ENCODE assay signal across 9 cellular contexts in genomic region chr19:55173717-55174409, GRCh38. TPM values are rescaled to one million over a fixed set of nuclear protein-coding genes. Genes with fewer than 3 reads are reported as not detected.
DNase-seq lines count a peak whose midpoint lies in the region; ATAC-seq lines count a peak whose summit lies in the region.
"Had no signal": no experiment of that assay in that cellular context is flagged by ENCODE, and none has a peak within 500 bp of the region (broad histone marks: within the 10 kb centered on the region; RNA-seq: fewer than 3 reads in every experiment).

No MANE protein-coding gene starts in this region.

- H3K27ac Mint-ChIP-seq in activated naive CD8-positive, alpha-beta T cell treated with anti-CD3 and anti-CD28 coated beads for 36 hours = no peak overlapping the region

- peak; percentile 71 for DNase-seq in activated effector memory CD4-positive, alpha-beta T cell treated with anti-CD3 and anti-CD28 coated beads, Interleukin-2, amount 50 U/mL, for 16 hours
- no peak for DNase-seq in activated effector memory CD4-positive, alpha-beta T cell treated with Interleukin-2 at 50 U/mL for 16 hours
- peak; percentile 91 for DNase-seq in NCI-H82 (lab: John Stamatoyannopoulos, UW)
- peak; percentile 31 for DNase-seq in activated naive CD8-positive, alpha-beta T cell treated with anti-CD3 and anti-CD28 coated beads for 36 hours
- DNase-seq in cardiac septum (ENCODE audit: low spot score) = peak; percentile 84
- DNase-seq in renal cortical epithelial cell (ENCODE audit: low read depth) = peak; percentile 16
- DNase-seq in OCI-M2 (lab: John Stamatoyannopoulos, UW; ENCODE audit: unreplicated experiment) = no peak

- no peaks in the 10 kb centered on the region for H3K36me3 Mint-ChIP-seq in activated naive CD8-positive, alpha-beta T cell treated with anti-CD3 and anti-CD28 coated beads for 36 hours

- H3K27me3 Mint-ChIP-seq in activated naive CD8-positive, alpha-beta T cell treated with anti-CD3 and anti-CD28 coated beads for 36 hours = peaks cover 98% of the 10 kb centered on the region

- peaks cover 3% of the 10 kb centered on the region for H3K4me1 Mint-ChIP-seq in activated naive CD8-positive, alpha-beta T cell treated with anti-CD3 and anti-CD28 coated beads for 36 hours

- ATAC-seq in GM18858 (IDR thresholded peaks at IDR 0.05; ENCODE audit: unreplicated experiment) = no peak

- H3K9me3 Mint-ChIP-seq in activated naive CD8-positive, alpha-beta T cell treated with anti-CD3 and anti-CD28 coated beads for 36 hours = peaks cover 2% of the 10 kb centered on the region

- peak overlapping the region; percentile 59 for H3K4me3 Mint-ChIP-seq in activated naive CD8-positive, alpha-beta T cell treated with anti-CD3 and anti-CD28 coated beads for 36 hours

- intact Hi-C loops in cardiac septum (cut with DNase I) = no loop called here

RNA-seq across cellular contexts. Expression of gene SYT5, which starts 6.2 kb away (rescaled TPM):
- total RNA-seq in activated naive CD8-positive, alpha-beta T cell treated with anti-CD3 and anti-CD28 coated beads for 36 hours = not detected
- 0.30 TPM for total RNA-seq in cardiac septum
- 1.0 TPM in 1 of 2 replicates, not detected in the other for total RNA-seq in renal cortical epithelial cell

RNA-seq across cellular contexts. Expression of gene DNAAF3, which starts 7.5 kb away (rescaled TPM):
- not detected for total RNA-seq in activated naive CD8-positive, alpha-beta T cell treated with anti-CD3 and anti-CD28 coated beads for 36 hours
- total RNA-seq in cardiac septum (3.4 TPM), renal cortical epithelial cell (2.8 and 2.9 TPM in 2 replicates)

RNA-seq across cellular contexts. Expression of gene TNNI3, which starts 16.3 kb away (rescaled TPM):
- total RNA-seq in activated naive CD8-positive, alpha-beta T cell treated with anti-CD3 and anti-CD28 coated beads for 36 hours = under 1 TPM in 1 of 2 experiments, not detected in 1; 0.25 TPM
- total RNA-seq in cardiac septum (7,865 TPM), renal cortical epithelial cell (0.15 TPM in 1 of 2 replicates, not detected in the other)
- total RNA-seq: glomerular endothelial cell had no signal

RNA-seq across cellular contexts. Expression of gene TNNT1, which starts 24.9 kb away (rescaled TPM):
- total RNA-seq in activated naive CD8-positive, alpha-beta T cell treated with anti-CD3 and anti-CD28 coated beads for 36 hours = not detected
- 187 TPM for total RNA-seq in cardiac septum
- total RNA-seq in renal cortical epithelial cell = 1.9 and 5.9 TPM in 2 replicates
- total RNA-seq: glomerular endothelial cell had no signal

RNA-seq across cellular contexts. Expression of gene PTPRH, which starts 35.4 kb away (rescaled TPM):
- not detected for total RNA-seq in activated naive CD8-positive, alpha-beta T cell treated with anti-CD3 and anti-CD28 coated beads for 36 hours
- total RNA-seq in cardiac septum = 3.7 TPM
- total RNA-seq in renal cortical epithelial cell = 0.55 and 4.9 TPM in 2 replicates

Comparison
In these comparisons a context has a peak if more than half of its experiments do, and no peak if none do; other contexts are left out.
1. DNase-seq: peak in activated effector memory CD4-positive, alpha-beta T cell treated with anti-CD3 and anti-CD28 coated beads, Interleukin-2, amount 50 U/mL, for 16 hours (single experiment), NCI-H82 (single experiment), activated naive CD8-positive, alpha-beta T cell treated with anti-CD3 and anti-CD28 coated beads for 36 hours (single experiment), cardiac septum (single experiment) and renal cortical epithelial cell (single experiment); none in activated effector memory CD4-positive, alpha-beta T cell treated with Interleukin-2 at 50 U/mL for 16 hours (single experiment) and OCI-M2 (single experiment).
2. RNA of gene TNNI3, which starts 16.3 kb away (total RNA-seq): 7,865 TPM in cardiac septum (single experiment); 0.25 TPM in activated naive CD8-positive, alpha-beta T cell treated with anti-CD3 and anti-CD28 coated beads for 36 hours and 0.15 TPM in renal cortical epithelial cell; every median in the first group is over 1,000 times any median in the second.